8 cellular contexts compared by ENCODE assay signal in the genomic region with DNA sequence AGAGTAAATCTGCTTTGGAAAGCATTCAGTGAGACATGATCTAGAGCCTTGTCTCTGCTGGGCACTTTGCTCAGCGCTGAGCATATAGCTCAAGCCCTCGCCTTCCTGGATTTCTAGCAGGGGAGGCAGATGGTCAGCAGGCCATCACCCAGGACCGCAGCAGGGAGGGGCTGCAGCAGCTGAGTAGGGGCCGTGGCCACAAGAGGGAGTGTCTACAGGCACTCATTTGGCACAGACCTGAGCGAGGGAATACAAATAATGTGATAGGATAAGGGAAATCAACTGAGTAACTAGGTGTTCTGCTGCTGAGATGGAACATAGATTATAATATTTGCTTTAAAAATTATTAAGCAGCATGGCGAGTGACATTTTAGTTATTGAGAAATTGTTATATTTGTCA. TPM values are rescaled to one million over a fixed set of nuclear protein-coding genes. Genes with fewer than 3 reads are reported as not detected.
A peak's percentile ranks its signal among the peaks of the same experiment; 100 is the strongest.
DNase-seq lines count a peak whose midpoint lies in the region; ATAC-seq and TF ChIP-seq lines count a peak whose summit lies in the region.

No MANE protein-coding gene starts in this region.

- no peak overlapping the region for H3K4me3 Mint-ChIP-seq in stimulated activated effector memory CD8-positive, alpha-beta T cell treated with anti-CD3 and anti-CD28 coated beads, Interleukin-12 subunit alpha, Interleukin-12 subunit beta, amount 100 ng/mL, for 72 hours
- H3K4me3 Mint-ChIP-seq in activated CD4-positive, alpha-beta T cell treated with anti-CD3 and anti-CD28 coated beads, Interleukin-2, amount 10 ng/mL, durations not matched to agents 7 days and 5 days = no peak overlapping the region

- no peaks in the 10 kb centered on the region for H3K27me3 ChIP-seq in body of pancreas

- POLR2A ChIA-PET in activated CD4-positive, alpha-beta T cell treated with anti-CD3 and anti-CD28 coated beads, Interleukin-2, amount 10 ng/mL, durations not matched to agents 7 days and 5 days (lab: Charles Lee) = no interaction called here

- ATAC-seq in body of pancreas (peak; percentile 80), HG03442 (IDR thresholded peaks at IDR 0.05; ENCODE audit: unreplicated experiment) (no peak)
- no peak for ATAC-seq in stimulated activated effector memory CD8-positive, alpha-beta T cell treated with anti-CD3 and anti-CD28 coated beads, Interleukin-12 subunit alpha, Interleukin-12 subunit beta, amount 100 ng/mL, for 72 hours

- H3K4me3 ChIP-seq in LNCaP clone FGC (ENCODE audit: low read depth, low read length) = no peak overlapping the region
- no peak overlapping the region for H3K4me3 ChIP-seq in body of pancreas

- peaks cover 22% of the 10 kb centered on the region for H3K4me1 Mint-ChIP-seq in stimulated activated effector memory CD8-positive, alpha-beta T cell treated with anti-CD3 and anti-CD28 coated beads, Interleukin-12 subunit alpha, Interleukin-12 subunit beta, amount 100 ng/mL, for 72 hours
- peaks cover 5% of the 10 kb centered on the region for H3K4me1 Mint-ChIP-seq in activated CD4-positive, alpha-beta T cell treated with anti-CD3 and anti-CD28 coated beads, Interleukin-2, amount 10 ng/mL, durations not matched to agents 7 days and 5 days

- peaks cover 97% of the 10 kb centered on the region for H3K36me3 Mint-ChIP-seq in stimulated activated effector memory CD8-positive, alpha-beta T cell treated with anti-CD3 and anti-CD28 coated beads, Interleukin-12 subunit alpha, Interleukin-12 subunit beta, amount 100 ng/mL, for 72 hours
- H3K36me3 Mint-ChIP-seq in activated CD4-positive, alpha-beta T cell treated with anti-CD3 and anti-CD28 coated beads, Interleukin-2, amount 10 ng/mL, durations not matched to agents 7 days and 5 days (ENCODE audit: low read depth) = peaks cover 27% of the 10 kb centered on the region

- H3K9me3 ChIP-seq in body of pancreas = no peaks in the 10 kb centered on the region

- intact Hi-C loops in body of pancreas (cut with DNase I) = loop anchor here (10.0 kb wide), 1 partner anchor 240 kb away; no protein-coding TSS in a partner anchor

- H3K4me1 ChIP-seq in body of pancreas = peaks cover 16% of the 10 kb centered on the region

- H3K9me3 Mint-ChIP-seq in stimulated activated effector memory CD8-positive, alpha-beta T cell treated with anti-CD3 and anti-CD28 coated beads, Interleukin-12 subunit alpha, Interleukin-12 subunit beta, amount 100 ng/mL, for 72 hours = no peaks in the 10 kb centered on the region
- H3K9me3 Mint-ChIP-seq in activated CD4-positive, alpha-beta T cell treated with anti-CD3 and anti-CD28 coated beads, Interleukin-2, amount 10 ng/mL, durations not matched to agents 7 days and 5 days = no peaks in the 10 kb centered on the region

- no peak for TF ChIP-seq POLR2A in body of pancreas (IDR thresholded peaks at IDR 0.05)

- WGBS in body of pancreas, 2 donors = 17 to 19% methylated on average over 6 of the region's 6 CpGs

- peaks cover 0 to 2% of the 10 kb centered on the region in 2 donors for H3K36me3 ChIP-seq in body of pancreas (replicated peaks in 1 of 2; ENCODE audit: insufficient read depth in 1 of 2, low read depth in 2 of 2)

- peak overlapping the region; percentile 29 for H3K27ac Mint-ChIP-seq in stimulated activated effector memory CD8-positive, alpha-beta T cell treated with anti-CD3 and anti-CD28 coated beads, Interleukin-12 subunit alpha, Interleukin-12 subunit beta, amount 100 ng/mL, for 72 hours
- no peak overlapping the region for H3K27ac Mint-ChIP-seq in activated CD4-positive, alpha-beta T cell treated with anti-CD3 and anti-CD28 coated beads, Interleukin-2, amount 10 ng/mL, durations not matched to agents 7 days and 5 days

- DNase-seq in LNCaP clone FGC (ENCODE audit: low read depth) = no peak
- peak; percentile 36 to 65 (median 46) for DNase-seq in body of pancreas
- peak; percentile 88 for DNase-seq in iPS-NIHi7 (ENCODE audit: extremely low spot score)
- no peak for DNase-seq in stimulated activated effector memory CD8-positive, alpha-beta T cell treated with anti-CD3 and anti-CD28 coated beads, Interleukin-12 subunit alpha, Interleukin-12 subunit beta, amount 100 ng/mL, for 72 hours (ENCODE audit: low spot score in 2 of 2)
- DNase-seq in GM03348 (ENCODE audit: low spot score) = no peak
- no peak for DNase-seq in NAMALWA (ENCODE audit: low spot score)
- no peak for DNase-seq in activated CD4-positive, alpha-beta T cell treated with anti-CD3 and anti-CD28 coated beads, Interleukin-2, amount 10 ng/mL, durations not matched to agents 7 days and 5 days

- H3K27me3 Mint-ChIP-seq in activated CD4-positive, alpha-beta T cell treated with anti-CD3 and anti-CD28 coated beads, Interleukin-2, amount 10 ng/mL, durations not matched to agents 7 days and 5 days = no peaks in the 10 kb centered on the region

- peak; percentile 52 for TF ChIP-seq CTCF in LNCaP clone FGC (IDR thresholded peaks at IDR 0.05; ENCODE audit: control insufficient read depth, extremely low read depth, insufficient read depth)
- TF ChIP-seq CTCF in body of pancreas (IDR thresholded peaks at IDR 0.05) = peak in 5 of 7 experiments; percentile 24 to 48 (median 36)

- CTCF ChIA-PET in activated CD4-positive, alpha-beta T cell treated with anti-CD3 and anti-CD28 coated beads, Interleukin-2, amount 10 ng/mL, durations not matched to agents 7 days and 5 days (lab: Charles Lee) = interaction anchor here (0.6 to 1.4 kb wide), 2 partner anchors 106 to 1992 kb away, joined by 3 to 4 read pairs; no protein-coding TSS in a partner anchor

- H3K27ac ChIP-seq in body of pancreas = peak overlapping the region in 2 of 4 donors; percentile 12 to 52

RNA-seq across cellular contexts. Expression of a gene that starts 30.2 kb away (rescaled TPM):
- total RNA-seq in body of pancreas = 10 to 100 TPM; 27.5 to 36.6 TPM
- 10 to 100 TPM; 32.5 to 35.0 TPM for total RNA-seq in activated CD4-positive, alpha-beta T cell treated with anti-CD3 and anti-CD28 coated beads, Interleukin-2, amount 10 ng/mL, durations not matched to agents 7 days and 5 days

RNA-seq across cellular contexts. Expression of a gene that starts 30.3 kb away (rescaled TPM):
- 10 to 100 TPM; 14.5 to 28.5 TPM for total RNA-seq in body of pancreas
- total RNA-seq in activated CD4-positive, alpha-beta T cell treated with anti-CD3 and anti-CD28 coated beads, Interleukin-2, amount 10 ng/mL, durations not matched to agents 7 days and 5 days = 10 to 100 TPM; 20.2 to 22.2 TPM

RNA-seq across cellular contexts. Expression of a gene that starts 52.1 kb away (rescaled TPM):
- 1 to 10 TPM in 1 of 2 donors, under 1 TPM in 1; under 0.01 to 2.3 TPM for total RNA-seq in body of pancreas
- total RNA-seq in activated CD4-positive, alpha-beta T cell treated with anti-CD3 and anti-CD28 coated beads, Interleukin-2, amount 10 ng/mL, durations not matched to agents 7 days and 5 days = not detected

Comparison
In these comparisons a context has a peak if more than half of its experiments do, and no peak if none do; other contexts are left out.
1. DNase-seq: peak in body of pancreas (4 of 4) and iPS-NIHi7 (single experiment); none in LNCaP clone FGC (single experiment), stimulated activated effector memory CD8-positive, alpha-beta T cell treated with anti-CD3 and anti-CD28 coated beads, Interleukin-12 subunit alpha, Interleukin-12 subunit beta, amount 100 ng/mL, for 72 hours (0 of 2), GM03348 (single experiment), NAMALWA (single experiment) and activated CD4-positive, alpha-beta T cell treated with anti-CD3 and anti-CD28 coated beads, Interleukin-2, amount 10 ng/mL, durations not matched to agents 7 days and 5 days (single experiment).